ENCODE assay signal across 27 cellular contexts in the genomic region with DNA sequence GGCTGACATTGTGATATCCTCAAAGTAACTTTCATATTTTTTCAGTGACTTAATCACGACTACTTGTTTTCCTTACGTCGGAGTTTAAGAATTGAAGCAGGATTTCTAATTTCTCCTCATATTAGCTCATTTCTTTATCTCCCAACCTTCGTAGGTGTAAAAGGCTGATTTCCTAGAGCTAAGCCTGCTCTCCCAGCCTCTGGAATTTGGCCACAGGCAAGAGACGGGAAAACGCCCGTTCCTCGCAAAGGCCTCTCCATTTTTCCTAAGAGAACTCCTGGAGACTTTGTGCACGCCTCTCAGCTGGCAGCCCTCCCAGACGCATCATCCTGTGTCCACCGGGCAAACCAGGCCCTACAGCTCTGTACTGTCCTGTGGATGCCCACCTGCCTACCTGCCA.
"Had no signal": no experiment of that assay in that cellular context is flagged by ENCODE, and none has a peak within 500 bp of the region (broad histone marks: within the 10 kb centered on the region; RNA-seq: fewer than 3 reads in every experiment).

No MANE protein-coding gene starts in this region.

- H3K9me3 Mint-ChIP-seq: naive thymus-derived CD4-positive, alpha-beta T cell; natural killer cell treated with Interleukin-12 subunit alpha and Interleukin-12 subunit beta and Interleukin-15 and Interleukin-18, amount 100 ng/mL, for 72 hours; stimulated activated memory B cell treated with anti-CD40 and anti-IgM and Interleukin-4, amounts not matched to agents 10 μg/mL and 1 μg/mL and 100 μg/mL, for 72 hours; stimulated activated naive CD8-positive, alpha-beta T cell treated with anti-CD3 and anti-CD28 coated beads, Interleukin-15, amount 100 ng/mL, for 72 hours had no signal

- H3K27ac Mint-ChIP-seq: naive thymus-derived CD4-positive, alpha-beta T cell; natural killer cell treated with Interleukin-12 subunit alpha and Interleukin-12 subunit beta and Interleukin-15 and Interleukin-18, amount 100 ng/mL, for 72 hours; progenitor cell of endocrine pancreas; stimulated activated memory B cell treated with anti-CD40 and anti-IgM and Interleukin-4, amounts not matched to agents 10 μg/mL and 1 μg/mL and 100 μg/mL, for 72 hours had no signal

- H3K4me1 ChIP-seq: parathyroid adenoma, testis, thyroid gland had no signal

- H3K9me3 ChIP-seq: left ventricle myocardium inferior, mucosa of descending colon, right atrium auricular region, right lobe of liver, testis, thyroid gland, transverse colon, upper lobe of right lung had no signal

- H3K79me2 ChIP-seq: parathyroid adenoma had no signal

- H3K36me3 ChIP-seq: left ventricle myocardium inferior, right atrium auricular region, right lobe of liver, thyroid gland, transverse colon, upper lobe of right lung had no signal

- H3K27me3 ChIP-seq: right atrium auricular region, right lobe of liver, testis, thyroid gland, transverse colon, upper lobe of right lung had no signal

- H2AFZ ChIP-seq: parathyroid adenoma had no signal

- H3K4me2 ChIP-seq: smooth muscle cell had no signal

- DNase-seq: hypothalamus; islet precursor cell; left ventricle myocardium inferior; mesendoderm; midbrain; mucosa of descending colon; naive thymus-derived CD4-positive, alpha-beta T cell; nucleus accumbens; right lobe of liver; stimulated activated CD4-positive, alpha-beta T cell treated with anti-CD3 and anti-CD28 coated beads, Interleukin-1b, Interleukin-23, amount 100 ng/mL, for 48 hours; stimulated activated CD4-positive, alpha-beta T cell treated with anti-CD3 and anti-CD28 coated beads, Interleukin-2, amount 100 ng/mL, for 48 hours; stimulated activated CD4-positive, alpha-beta T cell treated with anti-CD3 and anti-CD28 coated beads, Interleukin-4, amount 100 ng/mL, for 4 hours; stimulated activated CD8-positive, alpha-beta memory T cell treated with anti-CD3 and anti-CD28 coated beads, Interleukin-4, amount 100 ng/mL, for 48 hours; stimulated activated naive CD4-positive, alpha-beta T cell treated with Interleukin-2 at 50 U/mL for 16 hours; stimulated activated naive CD8-positive, alpha-beta T cell treated with anti-CD3 and anti-CD28 coated beads, Interleukin-15, amount 100 ng/mL, for 72 hours; substantia nigra; testis; thyroid gland; transverse colon; upper lobe of right lung had no signal

- ATAC-seq: mucosa of descending colon; naive thymus-derived CD4-positive, alpha-beta T cell; natural killer cell treated with Interleukin-12 subunit alpha and Interleukin-12 subunit beta and Interleukin-15 and Interleukin-18, amount 100 ng/mL, for 72 hours; right lobe of liver; stimulated activated memory B cell treated with anti-CD40 and anti-IgM and Interleukin-4, amounts not matched to agents 10 μg/mL and 1 μg/mL and 100 μg/mL, for 72 hours; stimulated activated naive CD8-positive, alpha-beta T cell treated with anti-CD3 and anti-CD28 coated beads, Interleukin-15, amount 100 ng/mL, for 72 hours; upper lobe of right lung had no signal

- H3K4me3 ChIP-seq: left ventricle myocardium inferior, lung, mucosa of descending colon, right atrium auricular region, right lobe of liver, smooth muscle cell, testis, thyroid gland, transverse colon, upper lobe of right lung had no signal

- H3K4me3 Mint-ChIP-seq: naive thymus-derived CD4-positive, alpha-beta T cell; natural killer cell treated with Interleukin-12 subunit alpha and Interleukin-12 subunit beta and Interleukin-15 and Interleukin-18, amount 100 ng/mL, for 72 hours; stimulated activated memory B cell treated with anti-CD40 and anti-IgM and Interleukin-4, amounts not matched to agents 10 μg/mL and 1 μg/mL and 100 μg/mL, for 72 hours; stimulated activated naive CD8-positive, alpha-beta T cell treated with anti-CD3 and anti-CD28 coated beads, Interleukin-15, amount 100 ng/mL, for 72 hours had no signal

- H3K27ac ChIP-seq: left ventricle myocardium inferior, parathyroid adenoma, right atrium auricular region, right lobe of liver, testis, thyroid gland, transverse colon, upper lobe of right lung had no signal

- H3K9ac ChIP-seq: parathyroid adenoma had no signal

- H3K36me3 Mint-ChIP-seq: naive thymus-derived CD4-positive, alpha-beta T cell; natural killer cell treated with Interleukin-12 subunit alpha and Interleukin-12 subunit beta and Interleukin-15 and Interleukin-18, amount 100 ng/mL, for 72 hours; stimulated activated memory B cell treated with anti-CD40 and anti-IgM and Interleukin-4, amounts not matched to agents 10 μg/mL and 1 μg/mL and 100 μg/mL, for 72 hours had no signal
